Comparison of ENCODE assay signal across 13 cellular contexts in the genomic region with DNA sequence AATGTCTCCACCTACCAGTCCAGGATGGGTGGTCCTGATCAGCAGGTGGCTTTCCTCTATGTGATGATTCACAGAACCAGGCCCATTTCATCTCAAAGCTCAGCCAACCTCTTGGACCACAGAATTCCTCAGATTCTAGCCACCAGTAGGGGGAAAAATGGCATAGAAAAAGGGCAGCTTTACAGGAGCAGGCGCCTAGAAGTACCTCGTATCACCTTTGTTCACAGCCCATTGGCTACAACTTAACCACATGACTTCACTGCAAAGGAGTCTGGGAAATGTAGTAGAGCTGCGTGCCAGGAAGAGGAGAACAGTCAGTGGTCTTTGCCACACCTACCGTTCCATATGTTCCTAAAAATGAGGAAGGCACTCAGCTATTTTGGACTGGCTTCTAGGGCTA.
DNase-seq lines count a peak whose midpoint lies in the region; ATAC-seq and TF ChIP-seq lines count a peak whose summit lies in the region.
"Had no signal": no experiment of that assay in that cellular context is flagged by ENCODE, and none has a peak within 500 bp of the region (broad histone marks: within the 10 kb centered on the region; RNA-seq: fewer than 3 reads in every experiment).

No MANE protein-coding gene starts in this region.

- no peak overlapping the region for H4K5ac ChIP-seq in mesendoderm (ENCODE audit: low read length)

- H3K4me1 Mint-ChIP-seq in stimulated activated effector memory CD8-positive, alpha-beta T cell treated with anti-CD3 and anti-CD28 coated beads, Interleukin-12 subunit alpha, Interleukin-12 subunit beta, amount 100 ng/mL, for 72 hours = no peaks in the 10 kb centered on the region
- H3K4me1 Mint-ChIP-seq in T-cell = no peaks in the 10 kb centered on the region
- H3K4me1 Mint-ChIP-seq: neural crest cell had no signal

- H3K4ac ChIP-seq in mesendoderm (ENCODE audit: low read depth, low read length) = no peak overlapping the region

- H3K4me3 Mint-ChIP-seq in stimulated activated effector memory CD8-positive, alpha-beta T cell treated with anti-CD3 and anti-CD28 coated beads, Interleukin-12 subunit alpha, Interleukin-12 subunit beta, amount 100 ng/mL, for 72 hours = no peak overlapping the region
- H3K4me3 Mint-ChIP-seq in T-cell = no peak overlapping the region
- H3K4me3 Mint-ChIP-seq: dendritic cell treated with granulocyte-macrophage colony-stimulating factor and Interleukin-4, amounts not matched to agents 40 ng/mL and 50 ng/mL, for 4 days; neural crest cell had no signal

- in situ Hi-C loops in brain microvascular endothelial cell (cut with HindIII; ENCODE audit: low pct_ligation_motif_present, low sequenced_read_pairs) = no loop called here

- peaks cover 2 to 16% of the 10 kb centered on the region in 2 donors for H3K27me3 Mint-ChIP-seq in T-cell

- peaks cover 5% of the 10 kb centered on the region for H3K4me1 ChIP-seq in mesendoderm (ENCODE audit: control insufficient read depth, low read depth, low read length)

- no peak for TF ChIP-seq CTCF in brain microvascular endothelial cell (IDR thresholded peaks at IDR 0.05; ENCODE audit: low read depth, low read length, missing control alignments)

- no peak overlapping the region for H3K56ac ChIP-seq in mesendoderm (ENCODE audit: low read length)

- H3K36me3 Mint-ChIP-seq in stimulated activated effector memory CD8-positive, alpha-beta T cell treated with anti-CD3 and anti-CD28 coated beads, Interleukin-12 subunit alpha, Interleukin-12 subunit beta, amount 100 ng/mL, for 72 hours = no peaks in the 10 kb centered on the region
- H3K36me3 Mint-ChIP-seq in T-cell = no peaks in the 10 kb centered on the region

- no peaks in the 10 kb centered on the region for H3K27me3 ChIP-seq in mesendoderm (ENCODE audit: insufficient read depth, low read length, poor library complexity)
- no peaks in the 10 kb centered on the region for H3K27me3 ChIP-seq in brain microvascular endothelial cell (replicated peaks)
- H3K27me3 ChIP-seq: upper lobe of right lung had no signal

- H3K18ac ChIP-seq in mesendoderm (ENCODE audit: low read length) = no peak overlapping the region

- peak; percentile 30 for DNase-seq in DMS53 (lab: John Stamatoyannopoulos, UW)
- no peak for DNase-seq in DMS53 treated with DMSO at 0.1 percent for 48 hours (lab: John Stamatoyannopoulos, UW; ENCODE audit: unreplicated experiment)
- DNase-seq in NCI-H524 (lab: John Stamatoyannopoulos, UW) = peak; percentile 50 to 77
- peak; percentile 96 for DNase-seq in mesendoderm
- no peak for DNase-seq in stimulated activated effector memory CD8-positive, alpha-beta T cell treated with anti-CD3 and anti-CD28 coated beads, Interleukin-12 subunit alpha, Interleukin-12 subunit beta, amount 100 ng/mL, for 72 hours (ENCODE audit: low spot score in 2 of 2)
- no peak for DNase-seq in T-cell
- DNase-seq in brain microvascular endothelial cell = no peak
- DNase-seq: 8988T, NCI-H345, upper lobe of right lung had no signal

- CTCF ChIA-PET in T-cell (lab: Charles Lee) = no interaction called here

- H3K4me2 ChIP-seq in mesendoderm (ENCODE audit: low read length) = no peak overlapping the region

- peaks cover 2% of the 10 kb centered on the region for H3K9me3 Mint-ChIP-seq in stimulated activated effector memory CD8-positive, alpha-beta T cell treated with anti-CD3 and anti-CD28 coated beads, Interleukin-12 subunit alpha, Interleukin-12 subunit beta, amount 100 ng/mL, for 72 hours
- H3K9me3 Mint-ChIP-seq in T-cell = no peaks in the 10 kb centered on the region
- H3K9me3 Mint-ChIP-seq: dendritic cell treated with granulocyte-macrophage colony-stimulating factor and Interleukin-4, amounts not matched to agents 40 ng/mL and 50 ng/mL, for 4 days; neural crest cell had no signal

- WGBS in mesendoderm (ENCODE audit: extremely low coverage, insufficient coverage, low lambda C conversion rate) = no CpG with 5 or more reads among the region's 4 CpGs

- H2AK5ac ChIP-seq in mesendoderm (ENCODE audit: low read length) = no peak overlapping the region

- H2BK120ac ChIP-seq in mesendoderm (ENCODE audit: low read depth, low read length) = no peak overlapping the region

- ATAC-seq in HG02798 (IDR thresholded peaks at IDR 0.05; ENCODE audit: poor library complexity, unreplicated experiment) = peak; percentile 90
- ATAC-seq in stimulated activated effector memory CD8-positive, alpha-beta T cell treated with anti-CD3 and anti-CD28 coated beads, Interleukin-12 subunit alpha, Interleukin-12 subunit beta, amount 100 ng/mL, for 72 hours = no peak
- no peak for ATAC-seq in T-cell (replicated peaks in 1 of 4)
- ATAC-seq: upper lobe of right lung had no signal

- no peak overlapping the region for H4K8ac ChIP-seq in mesendoderm (ENCODE audit: low read depth, low read length)

- H2BK15ac ChIP-seq in mesendoderm (replicated peaks; ENCODE audit: low read depth) = no peak overlapping the region

- H3K36me3 ChIP-seq in mesendoderm (ENCODE audit: control insufficient read depth, insufficient read depth, low read length) (no peaks in the 10 kb centered on the region), brain microvascular endothelial cell (replicated peaks) (no peaks in the 10 kb centered on the region)
- H3K36me3 ChIP-seq: upper lobe of right lung had no signal

- no peak overlapping the region for H2BK5ac ChIP-seq in mesendoderm (ENCODE audit: low read length)

- no peak overlapping the region for H3K27ac Mint-ChIP-seq in stimulated activated effector memory CD8-positive, alpha-beta T cell treated with anti-CD3 and anti-CD28 coated beads, Interleukin-12 subunit alpha, Interleukin-12 subunit beta, amount 100 ng/mL, for 72 hours
- no peak overlapping the region for H3K27ac Mint-ChIP-seq in T-cell
- H3K27ac Mint-ChIP-seq: dendritic cell treated with granulocyte-macrophage colony-stimulating factor and Interleukin-4, amounts not matched to agents 40 ng/mL and 50 ng/mL, for 4 days had no signal

- H3K79me1 ChIP-seq in mesendoderm (ENCODE audit: low read length) = no peaks in the 10 kb centered on the region

- POLR2A ChIA-PET in T-cell (lab: Charles Lee) = no interaction called here

- no peaks in the 10 kb centered on the region for H3K79me2 ChIP-seq in mesendoderm (ENCODE audit: control insufficient read depth, insufficient read depth, low read length)

- H3K23ac ChIP-seq in mesendoderm (ENCODE audit: low read length) = no peak overlapping the region

- H3K4me3 ChIP-seq in mesendoderm (ENCODE audit: low read length) = no peak overlapping the region
- no peak overlapping the region for H3K4me3 ChIP-seq in brain microvascular endothelial cell (ENCODE audit: low read depth, low read length)
- H3K4me3 ChIP-seq: upper lobe of right lung had no signal

- no peak overlapping the region for H3K9ac ChIP-seq in mesendoderm (ENCODE audit: low read length)

- H3K27ac ChIP-seq in mesendoderm (ENCODE audit: low read depth, low read length) (no peak overlapping the region), brain microvascular endothelial cell (no peak overlapping the region)
- H3K27ac ChIP-seq: upper lobe of right lung had no signal

Comparison
In these comparisons a context has a peak if more than half of its experiments do, and no peak if none do; other contexts are left out.
1. DNase-seq: peak in DMS53 (single experiment), NCI-H524 (2 of 2) and mesendoderm (single experiment); none in DMS53 treated with DMSO at 0.1 percent for 48 hours (single experiment), stimulated activated effector memory CD8-positive, alpha-beta T cell treated with anti-CD3 and anti-CD28 coated beads, Interleukin-12 subunit alpha, Interleukin-12 subunit beta, amount 100 ng/mL, for 72 hours (0 of 2), T-cell (0 of 34) and brain microvascular endothelial cell (single experiment).